Comparison of ENCODE assay signal across 26 cellular contexts in genomic region chr1:71294178-71294577, GRCh38.
DNase-seq lines count a peak whose midpoint lies in the region; TF ChIP-seq lines count a peak whose summit lies in the region.
"Had no signal": no experiment of that assay in that cellular context is flagged by ENCODE, and none has a peak within 500 bp of the region (broad histone marks: within the 10 kb centered on the region; RNA-seq: fewer than 3 reads in every experiment).

No MANE protein-coding gene starts in this region.

- H3K27ac ChIP-seq in mammary epithelial cell (ENCODE audit: insufficient read depth, low read depth, low read length): no peak overlapping the region
- H3K27ac ChIP-seq in suprapubic skin: peak overlapping the region; percentile 60
- H3K27ac ChIP-seq: foreskin keratinocyte, left ventricle myocardium inferior, prostate gland, tibial artery had no signal

- H3K9me3 ChIP-seq in mammary epithelial cell (replicated peaks; ENCODE audit: insufficient read depth, low read length): no peaks in the 10 kb centered on the region
- no peaks in the 10 kb centered on the region for H3K9me3 ChIP-seq in adipocyte (ENCODE audit: control insufficient read depth, low read length)
- H3K9me3 ChIP-seq in suprapubic skin: no peaks in the 10 kb centered on the region
- H3K9me3 ChIP-seq: left ventricle myocardium inferior, MG63, prostate gland, tibial artery had no signal

- H3K4me3 ChIP-seq in mammary epithelial cell (replicated peaks in 1 of 3; ENCODE audit: insufficient read depth in 1 of 3, low read depth in 2 of 3, low read length in 3 of 3): no peak overlapping the region
- no peak overlapping the region for H3K4me3 ChIP-seq in adipocyte (ENCODE audit: low read length)
- no peak overlapping the region for H3K4me3 ChIP-seq in fibroblast of mammary gland (ENCODE audit: control insufficient read depth, low read depth, low read length)
- no peak overlapping the region for H3K4me3 ChIP-seq in suprapubic skin
- H3K4me3 ChIP-seq: K562, left ventricle myocardium inferior, MG63, prostate gland, tibial artery had no signal

- peak overlapping the region; percentile 84 for H3K27ac Mint-ChIP-seq in MCF 10A (ENCODE audit: low read depth, unreplicated experiment)
- H3K27ac Mint-ChIP-seq in mesothelial cell of epicardium: no peak overlapping the region
- H3K27ac Mint-ChIP-seq: activated CD8-positive, alpha-beta T cell treated with anti-CD3 and anti-CD28 coated beads for 36 hours; activated T-helper 17 cell treated with anti-CD3 and anti-CD28 coated beads, Interleukin-2, amount 50 U/mL, for 72 hours; naive thymus-derived CD8-positive, alpha-beta T cell had no signal

- no peak overlapping the region for H2AFZ ChIP-seq in mammary epithelial cell (ENCODE audit: low read depth, low read length)

- H3K9me3 Mint-ChIP-seq in MCF 10A (ENCODE audit: unreplicated experiment) (peaks cover 16% of the 10 kb centered on the region), mesothelial cell of epicardium (peaks cover 19% of the 10 kb centered on the region)

- H4K20me1 ChIP-seq in mammary epithelial cell (ENCODE audit: insufficient read depth, low read length): no peaks in the 10 kb centered on the region

- DNase-seq in MCF 10A (ENCODE audit: unreplicated experiment) (no peak), mammary epithelial cell (no peak), adipocyte (ENCODE audit: low read depth) (peak; percentile 57), fibroblast of mammary gland (ENCODE audit: low read depth) (peak; percentile 52), suprapubic skin (ENCODE audit: low spot score in 2 of 2) (no peak), mesothelial cell of epicardium (ENCODE audit: low spot score in 2 of 2, unreplicated experiment in 2 of 2) (no peak), NCI-H2081 treated with DMSO at 0.1 percent for 48 hours (lab: John Stamatoyannopoulos, UW) (no peak)
- DNase-seq in NK-92 treated with Interleukin-12 subunit alpha and Interleukin-12 subunit beta, amount 100 ng/mL, for 24 hours (lab: John Stamatoyannopoulos, UW): no peak
- DNase-seq: activated CD8-positive, alpha-beta T cell treated with anti-CD3 and anti-CD28 coated beads for 36 hours; activated naive CD4-positive, alpha-beta T cell treated with anti-CD3 and anti-CD28 coated beads, Interleukin-2, amount 50 U/mL, for 16 hours; amygdala; DMS153; foreskin keratinocyte; islet precursor cell; left ventricle myocardium inferior; MG63; naive thymus-derived CD8-positive, alpha-beta T cell; NCI-H1105; NCI-H1930; NCI-H748 treated with DMSO at 0.1 percent for 48 hours; stimulated activated CD4-positive, alpha-beta T cell treated with anti-CD3 and anti-CD28 coated beads, Interleukin-4, amount 100 ng/mL, for 24 hours; SW 1271; tibial artery had no signal

- H3K36me3 Mint-ChIP-seq in MCF 10A (ENCODE audit: insufficient read depth, unreplicated experiment): peaks cover 11% of the 10 kb centered on the region
- no peaks in the 10 kb centered on the region for H3K36me3 Mint-ChIP-seq in mesothelial cell of epicardium

- H3K4me3 Mint-ChIP-seq in MCF 10A (ENCODE audit: unreplicated experiment) (no peak overlapping the region), mesothelial cell of epicardium (no peak overlapping the region)
- H3K4me3 Mint-ChIP-seq: activated CD8-positive, alpha-beta T cell treated with anti-CD3 and anti-CD28 coated beads for 36 hours; activated T-helper 17 cell treated with anti-CD3 and anti-CD28 coated beads, Interleukin-2, amount 50 U/mL, for 72 hours; naive thymus-derived CD8-positive, alpha-beta T cell had no signal

- in situ Hi-C loops in mammary epithelial cell (cut with MboI; ENCODE audit: low sequenced_read_pairs in 2 of 2): no loop called here

- H3K4me1 ChIP-seq in mammary epithelial cell (ENCODE audit: insufficient read depth, low read length) (peaks cover 32% of the 10 kb centered on the region), adipocyte (ENCODE audit: control insufficient read depth, insufficient read depth, low read length) (peaks cover 43% of the 10 kb centered on the region), suprapubic skin (peaks cover 12% of the 10 kb centered on the region)
- H3K4me1 ChIP-seq: foreskin keratinocyte, left ventricle myocardium inferior, prostate gland, tibial artery had no signal

- no peak for TF ChIP-seq POLR2A in suprapubic skin (IDR thresholded peaks at IDR 0.05)

- dilution Hi-C loops in mammary epithelial cell (cut with HindIII; ENCODE audit: low sequenced_read_pairs): no loop called here

- TF ChIP-seq CTCF in MCF 10A (IDR thresholded peaks at IDR 0.05; ENCODE audit: unreplicated experiment) (no peak), mammary epithelial cell (conservative IDR thresholded peaks at IDR 0.05 in 1 of 2, IDR thresholded peaks at IDR 0.05 in 1 of 2; ENCODE audit: extremely low read depth in 1 of 2, insufficient read depth in 1 of 2, low read depth in 1 of 2, low read length in 2 of 2) (no peak), fibroblast of mammary gland (conservative IDR thresholded peaks at IDR 0.05; ENCODE audit: control insufficient read depth, insufficient read depth, low read depth, low read length) (no peak), suprapubic skin (IDR thresholded peaks at IDR 0.05) (no peak), mesothelial cell of epicardium (IDR thresholded peaks at IDR 0.05; ENCODE audit: unreplicated experiment) (no peak)

- H3K36me3 ChIP-seq in mammary epithelial cell (ENCODE audit: insufficient read depth, low read length) (no peaks in the 10 kb centered on the region), adipocyte (ENCODE audit: control insufficient read depth, insufficient read depth, low read length, severe bottlenecking) (no peaks in the 10 kb centered on the region), suprapubic skin (no peaks in the 10 kb centered on the region)
- H3K36me3 ChIP-seq: left ventricle myocardium inferior, MG63, prostate gland, tibial artery had no signal

- CTCF ChIA-PET in MCF 10A (lab: Yijun Ruan, JAX): no interaction called here
- CTCF ChIA-PET in mammary epithelial cell (lab: Charles Lee; ENCODE audit: low non-redundant PET): no interaction called here

- H3K79me2 ChIP-seq in mammary epithelial cell (ENCODE audit: insufficient read depth, low read length): no peaks in the 10 kb centered on the region

- WGBS in mammary epithelial cell (ENCODE audit: low coverage, missing lambda C conversion rate): 97% methylated on average over 5 of the region's 5 CpGs
- 53% methylated on average over 5 of the region's 5 CpGs for WGBS in suprapubic skin

- BruUV-seq in MCF 10A (replicated peaks; lab: Mats Ljungman, UMichigan): no TSS peak
- BruUV-seq in mammary epithelial cell (replicated peaks; lab: Mats Ljungman, UMichigan): no TSS peak

- H3K4me1 Mint-ChIP-seq in MCF 10A (ENCODE audit: insufficient read depth, unreplicated experiment): peaks cover 6% of the 10 kb centered on the region
- peaks cover 2% of the 10 kb centered on the region for H3K4me1 Mint-ChIP-seq in mesothelial cell of epicardium
- H3K4me1 Mint-ChIP-seq: activated T-helper 17 cell treated with anti-CD3 and anti-CD28 coated beads, Interleukin-2, amount 50 U/mL, for 72 hours; naive thymus-derived CD8-positive, alpha-beta T cell had no signal

- H3K27me3 ChIP-seq in mammary epithelial cell (ENCODE audit: insufficient read depth, low read length): no peaks in the 10 kb centered on the region
- no peaks in the 10 kb centered on the region for H3K27me3 ChIP-seq in adipocyte (replicated peaks; ENCODE audit: control insufficient read depth, insufficient read depth, low read length)
- H3K27me3 ChIP-seq in suprapubic skin: no peaks in the 10 kb centered on the region
- H3K27me3 ChIP-seq: foreskin keratinocyte, MG63, tibial artery had no signal

- no peak for TF ChIP-seq EP300 in suprapubic skin (IDR thresholded peaks at IDR 0.05)

- no peak overlapping the region for H3K4me2 ChIP-seq in mammary epithelial cell (ENCODE audit: insufficient read depth, low read depth, low read length)

- H3K27me3 Mint-ChIP-seq in MCF 10A (ENCODE audit: insufficient read depth, unreplicated experiment) (no peaks in the 10 kb centered on the region), mesothelial cell of epicardium (ENCODE audit: low read depth) (no peaks in the 10 kb centered on the region)
- H3K27me3 Mint-ChIP-seq: activated CD8-positive, alpha-beta T cell treated with anti-CD3 and anti-CD28 coated beads for 36 hours; activated T-helper 17 cell treated with anti-CD3 and anti-CD28 coated beads, Interleukin-2, amount 50 U/mL, for 72 hours had no signal

- POLR2A ChIA-PET in MCF 10A (lab: Yijun Ruan, JAX): no interaction called here

- intact Hi-C loops in MCF 10A (cut with micrococcal nuclease) (no loop called here), mammary epithelial cell (cut with micrococcal nuclease) (no loop called here)

- no peak overlapping the region for H3K9ac ChIP-seq in mammary epithelial cell (ENCODE audit: insufficient read depth, low read length)
- no peak overlapping the region for H3K9ac ChIP-seq in adipocyte (ENCODE audit: low read length)

Comparison
In these comparisons a context has a peak if more than half of its experiments do, and no peak if none do; other contexts are left out.
1. DNase-seq: peak in adipocyte (single experiment) and fibroblast of mammary gland (single experiment); none in MCF 10A (single experiment), mammary epithelial cell (single experiment), suprapubic skin (0 of 2), mesothelial cell of epicardium (0 of 2), NK-92 treated with Interleukin-12 subunit alpha and Interleukin-12 subunit beta, amount 100 ng/mL, for 24 hours (single experiment) and NCI-H2081 treated with DMSO at 0.1 percent for 48 hours (single experiment).